In genomic region chr11:111561801-111562325, GRCh38 we compare ENCODE assay signal across 14 cellular contexts. TPM values are rescaled to one million over a fixed set of nuclear protein-coding genes. Genes with fewer than 3 reads are reported as not detected.
DNase-seq lines count a peak whose midpoint lies in the region; ATAC-seq and TF ChIP-seq lines count a peak whose summit lies in the region.
"Had no signal": no experiment of that assay in that cellular context is flagged by ENCODE, and none has a peak within 500 bp of the region (broad histone marks: within the 10 kb centered on the region; RNA-seq: fewer than 3 reads in every experiment).

No MANE protein-coding gene starts in this region.

- intact Hi-C loops in activated T-helper 1 cell treated with anti-CD3 and anti-CD28 coated beads, Interleukin-12 subunit alpha, Interleukin-12 subunit beta, Interleukin-2, Interleukin-4 antibody, amounts not matched to agents 30 ng/mL and 10 ng/mL and 1 ng/mL, durations not matched to agents 14 hours and 24 hours and 36 hours (cut with micrococcal nuclease), result no loop called here

- peaks cover 87% of the 10 kb centered on the region for H3K4me1 Mint-ChIP-seq in HFFc6 (ENCODE audit: low read depth)
- H3K4me1 Mint-ChIP-seq in activated T-helper 1 cell treated with anti-CD3 and anti-CD28 coated beads, Interleukin-12 subunit alpha, Interleukin-12 subunit beta, Interleukin-2, Interleukin-4 antibody, amounts not matched to agents 30 ng/mL and 10 ng/mL and 1 ng/mL, durations not matched to agents 14 hours and 24 hours and 36 hours (ENCODE audit: low read depth), result no peaks in the 10 kb centered on the region

- H3K27me3 ChIP-seq in ACC112 (ENCODE audit: insufficient read depth, low read length), result no peaks in the 10 kb centered on the region
- H3K27me3 ChIP-seq: neural progenitor cell, stomach had no signal

- H2AFZ ChIP-seq in ACC112 (ENCODE audit: low read length, unreplicated experiment), result no peak overlapping the region
- H2AFZ ChIP-seq: neural progenitor cell had no signal

- H3K27me3 Mint-ChIP-seq in HFFc6 (ENCODE audit: insufficient read depth), result peaks cover 5% of the 10 kb centered on the region
- no peaks in the 10 kb centered on the region for H3K27me3 Mint-ChIP-seq in activated T-helper 1 cell treated with anti-CD3 and anti-CD28 coated beads, Interleukin-12 subunit alpha, Interleukin-12 subunit beta, Interleukin-2, Interleukin-4 antibody, amounts not matched to agents 30 ng/mL and 10 ng/mL and 1 ng/mL, durations not matched to agents 14 hours and 24 hours and 36 hours (ENCODE audit: insufficient read depth)

- in situ Hi-C loops in astrocyte of the cerebellum (cut with HindIII; ENCODE audit: low sequenced_read_pairs), result no loop called here

- no peaks in the 10 kb centered on the region; the same call in 1 of the 2 replicates for H3K9me3 Mint-ChIP-seq in HFFc6
- H3K9me3 Mint-ChIP-seq in activated T-helper 1 cell treated with anti-CD3 and anti-CD28 coated beads, Interleukin-12 subunit alpha, Interleukin-12 subunit beta, Interleukin-2, Interleukin-4 antibody, amounts not matched to agents 30 ng/mL and 10 ng/mL and 1 ng/mL, durations not matched to agents 14 hours and 24 hours and 36 hours, result no peaks in the 10 kb centered on the region
- H3K9me3 Mint-ChIP-seq: dendritic cell treated with granulocyte-macrophage colony-stimulating factor and Interleukin-4, amounts not matched to agents 40 ng/mL and 50 ng/mL, for 4 days had no signal

- H3K36me3 Mint-ChIP-seq in HFFc6 (ENCODE audit: low read depth), result peaks cover 38% of the 10 kb centered on the region
- H3K36me3 Mint-ChIP-seq in activated T-helper 1 cell treated with anti-CD3 and anti-CD28 coated beads, Interleukin-12 subunit alpha, Interleukin-12 subunit beta, Interleukin-2, Interleukin-4 antibody, amounts not matched to agents 30 ng/mL and 10 ng/mL and 1 ng/mL, durations not matched to agents 14 hours and 24 hours and 36 hours (ENCODE audit: low read depth), result no peaks in the 10 kb centered on the region
- H3K36me3 Mint-ChIP-seq: neural progenitor cell had no signal

- no peak for TF ChIP-seq CTCF in HFFc6 (IDR thresholded peaks at IDR 0.05)
- TF ChIP-seq CTCF in astrocyte of the cerebellum (IDR thresholded peaks at IDR 0.05; ENCODE audit: low read depth, low read length, missing control alignments), result no peak

- H3K4me3 ChIP-seq in ACC112 (ENCODE audit: low read depth, low read length), result peak overlapping the region; percentile 6; the same call in 1 of the 2 replicates
- no peak overlapping the region for H3K4me3 ChIP-seq in astrocyte of the cerebellum (ENCODE audit: low read depth, low read length)
- H3K4me3 ChIP-seq: neural progenitor cell, stomach had no signal

- DNase-seq in HFFc6 (peak; percentile 83), astrocyte of the cerebellum (ENCODE audit: low read depth) (peak; percentile 63), islet precursor cell (peak; percentile 78)
- no peak for DNase-seq in stimulated activated CD4-positive, alpha-beta T cell treated with anti-CD3 and anti-CD28 coated beads, Interleukin-4, amount 100 ng/mL, for 4 hours
- DNase-seq in activated T-helper 1 cell treated with anti-CD3 and anti-CD28 coated beads, Interleukin-12 subunit alpha, Interleukin-12 subunit beta, Interleukin-2, Interleukin-4 antibody, amounts not matched to agents 30 ng/mL and 10 ng/mL and 1 ng/mL, durations not matched to agents 14 hours and 24 hours and 36 hours (ENCODE audit: low spot score), result no peak
- DNase-seq: activated T-cell treated with anti-CD3 and anti-CD28 coated beads, Interleukin-2, amount 50 U/mL, for 48 hours; NCI-H1436; stimulated activated CD4-positive, alpha-beta T cell treated with anti-CD3 and anti-CD28 coated beads, Interleukin-1b, Interleukin-23, amount 100 ng/mL, for 48 hours; stomach had no signal

- peak overlapping the region; percentile 88 for H3K27ac ChIP-seq in ACC112 (ENCODE audit: low read depth, low read length)
- H3K27ac ChIP-seq: neural progenitor cell, stomach had no signal

- peaks cover 13% of the 10 kb centered on the region; the same call in 1 of the 2 replicates for H3K36me3 ChIP-seq in ACC112 (ENCODE audit: insufficient read depth, low read length)
- H3K36me3 ChIP-seq: neural progenitor cell had no signal

- H3K4me1 ChIP-seq in ACC112 (ENCODE audit: control insufficient read depth, insufficient read depth, low read length, unreplicated experiment), result peaks cover 41% of the 10 kb centered on the region

- ATAC-seq in GM18867 (IDR thresholded peaks at IDR 0.05; ENCODE audit: unreplicated experiment) (no peak), HG02623 (IDR thresholded peaks at IDR 0.05; ENCODE audit: unreplicated experiment) (no peak)

- H3K79me2 ChIP-seq in ACC112 (ENCODE audit: control insufficient read depth, insufficient read depth, low read length, unreplicated experiment), result no peaks in the 10 kb centered on the region

- H3K27ac Mint-ChIP-seq in HFFc6, result peak overlapping the region; percentile 95
- no peak overlapping the region for H3K27ac Mint-ChIP-seq in activated T-helper 1 cell treated with anti-CD3 and anti-CD28 coated beads, Interleukin-12 subunit alpha, Interleukin-12 subunit beta, Interleukin-2, Interleukin-4 antibody, amounts not matched to agents 30 ng/mL and 10 ng/mL and 1 ng/mL, durations not matched to agents 14 hours and 24 hours and 36 hours
- H3K27ac Mint-ChIP-seq: dendritic cell treated with granulocyte-macrophage colony-stimulating factor and Interleukin-4, amounts not matched to agents 40 ng/mL and 50 ng/mL, for 4 days; neural progenitor cell had no signal

- H3K4me3 Mint-ChIP-seq in HFFc6, result peak overlapping the region; percentile 61
- no peak overlapping the region for H3K4me3 Mint-ChIP-seq in activated T-helper 1 cell treated with anti-CD3 and anti-CD28 coated beads, Interleukin-12 subunit alpha, Interleukin-12 subunit beta, Interleukin-2, Interleukin-4 antibody, amounts not matched to agents 30 ng/mL and 10 ng/mL and 1 ng/mL, durations not matched to agents 14 hours and 24 hours and 36 hours
- H3K4me3 Mint-ChIP-seq: dendritic cell treated with granulocyte-macrophage colony-stimulating factor and Interleukin-4, amounts not matched to agents 40 ng/mL and 50 ng/mL, for 4 days; neural progenitor cell had no signal

RNA-seq across cellular contexts. Expression of gene LAYN, which starts 21.3 kb away (rescaled TPM):
- total RNA-seq in HFFc6 (2021; fragmentation: NEBNext Ultra II Directional; extraction: Animal tissue kit (Norgen Biotek cat#: 25700)), result 100 to 1,000 TPM in 5 of 6 experiments, 10 to 100 TPM in 1; 79.1 to 148 (median 132) TPM
- total RNA-seq in activated T-helper 1 cell treated with anti-CD3 and anti-CD28 coated beads, Interleukin-12 subunit alpha, Interleukin-12 subunit beta, Interleukin-2, Interleukin-4 antibody, amounts not matched to agents 30 ng/mL and 10 ng/mL and 1 ng/mL, durations not matched to agents 14 hours and 24 hours and 36 hours, result 7.5 and 8.0 TPM in 2 replicates

RNA-seq across cellular contexts. Expression of gene SIK2, which starts 40.4 kb away (rescaled TPM):
- total RNA-seq in HFFc6 (2021; fragmentation: NEBNext Ultra II Directional; extraction: Animal tissue kit (Norgen Biotek cat#: 25700)), result 10 to 100 TPM; 15.4 to 25.5 (median 18.0) TPM
- 8.4 and 10.0 TPM in 2 replicates for total RNA-seq in activated T-helper 1 cell treated with anti-CD3 and anti-CD28 coated beads, Interleukin-12 subunit alpha, Interleukin-12 subunit beta, Interleukin-2, Interleukin-4 antibody, amounts not matched to agents 30 ng/mL and 10 ng/mL and 1 ng/mL, durations not matched to agents 14 hours and 24 hours and 36 hours

RNA-seq across cellular contexts. Expression of gene HOATZ, which starts 47.3 kb away (rescaled TPM):
- not detected for total RNA-seq in HFFc6 (2021; fragmentation: NEBNext Ultra II Directional; extraction: Animal tissue kit (Norgen Biotek cat#: 25700))
- not detected in 2 replicates for total RNA-seq in activated T-helper 1 cell treated with anti-CD3 and anti-CD28 coated beads, Interleukin-12 subunit alpha, Interleukin-12 subunit beta, Interleukin-2, Interleukin-4 antibody, amounts not matched to agents 30 ng/mL and 10 ng/mL and 1 ng/mL, durations not matched to agents 14 hours and 24 hours and 36 hours
- total RNA-seq: stomach had no signal

RNA-seq across cellular contexts. Expression of gene BTG4, which starts 49.7 kb away (rescaled TPM):
- total RNA-seq in HFFc6 (2021; fragmentation: NEBNext Ultra II Directional; extraction: Animal tissue kit (Norgen Biotek cat#: 25700)), result not detected
- total RNA-seq in activated T-helper 1 cell treated with anti-CD3 and anti-CD28 coated beads, Interleukin-12 subunit alpha, Interleukin-12 subunit beta, Interleukin-2, Interleukin-4 antibody, amounts not matched to agents 30 ng/mL and 10 ng/mL and 1 ng/mL, durations not matched to agents 14 hours and 24 hours and 36 hours, result not detected in 2 replicates
- total RNA-seq: stomach had no signal

Comparison
In these comparisons a context has a peak if more than half of its experiments do, and no peak if none do; other contexts are left out.
1. DNase-seq: peak in HFFc6 (single experiment), astrocyte of the cerebellum (single experiment) and islet precursor cell (single experiment); none in stimulated activated CD4-positive, alpha-beta T cell treated with anti-CD3 and anti-CD28 coated beads, Interleukin-4, amount 100 ng/mL, for 4 hours (0 of 2) and activated T-helper 1 cell treated with anti-CD3 and anti-CD28 coated beads, Interleukin-12 subunit alpha, Interleukin-12 subunit beta, Interleukin-2, Interleukin-4 antibody, amounts not matched to agents 30 ng/mL and 10 ng/mL and 1 ng/mL, durations not matched to agents 14 hours and 24 hours and 36 hours (single experiment).